15 cellular contexts compared by ENCODE assay signal in genomic region chr13:42924290-42924803, GRCh38.
DNase-seq lines count a peak whose midpoint lies in the region; ATAC-seq, FAIRE-seq and TF ChIP-seq lines count a peak whose summit lies in the region.
"Had no signal": no experiment of that assay in that cellular context is flagged by ENCODE, and none has a peak within 500 bp of the region (broad histone marks: within the 10 kb centered on the region; RNA-seq: fewer than 3 reads in every experiment).

No MANE protein-coding gene starts in this region.

- H3K4me1 ChIP-seq in spleen, result no peaks in the 10 kb centered on the region
- H3K4me1 ChIP-seq: BLaER1 had no signal

- H3K36me3 ChIP-seq in spleen, result peaks cover 0 to 97% (median 28%) of the 10 kb centered on the region in 6 donors
- H3K36me3 ChIP-seq: BLaER1 had no signal

- peak; percentile 48 for ATAC-seq in left lobe of liver
- ATAC-seq: HepG2, Panc1, Right ventricle myocardium inferior had no signal

- WGBS in spleen, 5 donors, result 91 to 98% (median 95%) methylated on average over 5 of the region's 5 CpGs

- DNase-seq in NCI-H1092 (lab: John Stamatoyannopoulos, UW) (peak; percentile 5), NCI-H146 treated with DMSO at 0.1 percent for 48 hours (lab: John Stamatoyannopoulos, UW; ENCODE audit: unreplicated experiment) (peak; percentile 73), NCI-H510A (lab: John Stamatoyannopoulos, UW) (peak; percentile 1), left lobe of liver (ENCODE audit: low spot score) (no peak), spleen (no peak), G401 (ENCODE audit: low spot score) (no peak), NOMO-1 treated with dmso at 0.1 percent for 144 hours (lab: John Stamatoyannopoulos, UW; ENCODE audit: unreplicated experiment) (no peak), urothelium cell line (ENCODE audit: low spot score) (no peak)
- DNase-seq: H7, NCI-H2029 treated with DMSO at 0.1 percent for 48 hours had no signal

- intact Hi-C loops in spleen (cut with DNase I; ENCODE audit: low total_unique reads), result no loop called here

- no peak overlapping the region for H3K27ac ChIP-seq in spleen
- H3K27ac ChIP-seq: BLaER1 had no signal

- no peak for TF ChIP-seq CTCF in spleen (IDR thresholded peaks at IDR 0.05 in 8 of 11, conservative IDR thresholded peaks at IDR 0.05 in 3 of 11)

- no peaks in the 10 kb centered on the region for H3K27me3 ChIP-seq in spleen (replicated peaks in 1 of 7)
- H3K27me3 ChIP-seq: BLaER1 had no signal

- no peak for FAIRE-seq in urothelium cell line (lab: Jason Lieb, UNC)
- FAIRE-seq: HepG2, TTC549 had no signal

- in situ Hi-C loops in G401 (cut with HindIII; ENCODE audit: low sequenced_read_pairs), result no loop called here

- H3K4me3 ChIP-seq in spleen, result no peak overlapping the region
- H3K4me3 ChIP-seq: BLaER1 had no signal

- no peak for TF ChIP-seq POLR2A in spleen (IDR thresholded peaks at IDR 0.05)

- H3K9me3 ChIP-seq in spleen, result no peaks in the 10 kb centered on the region
- H3K9me3 ChIP-seq: BLaER1 had no signal

Comparison
In these comparisons a context has a peak if more than half of its experiments do, and no peak if none do; other contexts are left out.
1. DNase-seq: peak in NCI-H1092 (single experiment), NCI-H146 treated with DMSO at 0.1 percent for 48 hours (single experiment) and NCI-H510A (single experiment); none in left lobe of liver (single experiment), spleen (single experiment), G401 (single experiment), NOMO-1 treated with dmso at 0.1 percent for 144 hours (single experiment) and urothelium cell line (single experiment).